8 cellular contexts compared by ENCODE assay signal in the genomic region with DNA sequence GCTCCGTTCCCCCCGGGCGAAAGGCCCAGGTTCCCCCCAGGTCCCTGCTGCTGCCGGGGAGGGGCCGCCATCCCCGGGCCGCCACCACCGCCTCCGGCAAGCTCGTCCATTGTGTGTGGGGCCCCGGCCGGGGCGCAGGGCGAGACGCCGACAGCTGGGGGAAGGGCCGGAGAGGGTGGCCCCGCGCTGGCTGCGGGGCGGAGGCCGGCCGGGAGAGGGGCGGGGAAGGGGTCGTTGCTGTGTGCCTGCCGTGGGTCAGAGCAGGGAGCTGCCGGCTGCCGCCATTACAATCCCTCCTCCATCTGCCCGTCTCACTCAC. TPM values are rescaled to one million over a fixed set of nuclear protein-coding genes. Genes with fewer than 3 reads are reported as not detected.
A peak's percentile ranks its signal among the peaks of the same experiment; 100 is the strongest.
DNase-seq lines count a peak whose midpoint lies in the region; ATAC-seq and TF ChIP-seq lines count a peak whose summit lies in the region.

Gene STRN3 (minus strand): TSS at position 304 of the 319 bp plus-strand sequence. CDS start 194 bp downstream, at position 110.

- H4K20me1 ChIP-seq in OCI-LY1 (ENCODE audit: insufficient read depth, low read length): no peaks in the 10 kb centered on the region

- peak within 1 kb of the TSS; percentile 91 to 98 (median 95) for H3K27ac Mint-ChIP-seq in naive thymus-derived CD8-positive, alpha-beta T cell

- H3K27me3 ChIP-seq in OCI-LY1 (ENCODE audit: insufficient read depth, low read length): no peaks in the 10 kb centered on the region

- no peak for DNase-seq in naive thymus-derived CD8-positive, alpha-beta T cell
- DNase-seq in GM10266 (ENCODE audit: extremely low spot score) (no peak), globus pallidus (ENCODE audit: low spot score) (no peak), T1000 (lab: John Stamatoyannopoulos, UW) (no peak)

- in situ Hi-C loops in endometrial microvascular endothelial cells (cut with HindIII; ENCODE audit: inconsistent ontology term, low pct_unique_long_range_greater_than_20kb, low sequenced_read_pairs): no loop called here

- H3K9ac ChIP-seq in OCI-LY1 (ENCODE audit: low read length): peak within 1 kb of the TSS; percentile 98

- peaks cover 39 to 62% (median 57%) of the 10 kb centered on the region in 4 donors for H3K4me1 Mint-ChIP-seq in naive thymus-derived CD8-positive, alpha-beta T cell

- peaks cover 48% of the 10 kb centered on the region for H3K79me2 ChIP-seq in OCI-LY1 (ENCODE audit: insufficient read depth, low read length)

- peak in 1 of 2 donors; percentile 31 for ATAC-seq in naive thymus-derived CD8-positive, alpha-beta T cell
- ATAC-seq in GM18907 (IDR thresholded peaks at IDR 0.05; ENCODE audit: unreplicated experiment): no peak

- POLR2A ChIA-PET in naive thymus-derived CD8-positive, alpha-beta T cell (lab: Charles Lee): interaction anchor here (0.7 to 5.4 kb wide), 11 partner anchors 8 to 1051 kb away, joined by 3 to 59 read pairs (median 3); partner anchors contain the start of genes ARHGAP5, DTD2, HEATR5A and HECTD1

- peak within 1 kb of the TSS; percentile 97 for H3K4me2 ChIP-seq in OCI-LY1 (ENCODE audit: low read length)

- H3K4me3 Mint-ChIP-seq in naive thymus-derived CD8-positive, alpha-beta T cell: peak within 1 kb of the TSS; percentile 89 to 99 (median 96)

- H2AFZ ChIP-seq in OCI-LY1 (ENCODE audit: low read length): no peak within 1 kb of the TSS

- H3K9me3 ChIP-seq in OCI-LY1 (ENCODE audit: low read length): no peaks in the 10 kb centered on the region

- no peaks in the 10 kb centered on the region for H3K9me2 ChIP-seq in OCI-LY1 (ENCODE audit: low read depth, low read length)

- H3K4me3 ChIP-seq in GM08714 (ENCODE audit: low read length) (peak within 1 kb of the TSS; percentile 94), OCI-LY1 (ENCODE audit: low read depth, low read length, poor library complexity, severe bottlenecking) (peak within 1 kb of the TSS; percentile 95)

- H3F3A ChIP-seq in OCI-LY1 (ENCODE audit: insufficient read depth, low read length): no peaks in the 10 kb centered on the region

- TF ChIP-seq CTCF in OCI-LY1 (IDR thresholded peaks at IDR 0.05; ENCODE audit: low read length): no peak
- no peak for TF ChIP-seq CTCF in GM10266 (IDR thresholded peaks at IDR 0.05; ENCODE audit: control insufficient read depth, insufficient read depth, low read depth, missing control alignments)

- no peaks in the 10 kb centered on the region for H3K27me3 Mint-ChIP-seq in naive thymus-derived CD8-positive, alpha-beta T cell

- H3K36me3 Mint-ChIP-seq in naive thymus-derived CD8-positive, alpha-beta T cell: peaks cover 0 to 10% (median 0%) of the 10 kb centered on the region in 3 donors

- peaks cover 33% of the 10 kb centered on the region for H3K4me1 ChIP-seq in OCI-LY1 (ENCODE audit: insufficient read depth, low read length, severe bottlenecking)

- H3K36me3 ChIP-seq in OCI-LY1 (ENCODE audit: insufficient read depth, low read length): peaks cover 22% of the 10 kb centered on the region

- H3K27ac ChIP-seq in OCI-LY1 (ENCODE audit: low read depth, low read length, poor library complexity, severe bottlenecking): peak within 1 kb of the TSS; percentile 72

- H3K9me3 Mint-ChIP-seq in naive thymus-derived CD8-positive, alpha-beta T cell: no peaks in the 10 kb centered on the region

RNA-seq across cellular contexts. Expression of gene STRN3, which starts in this region (rescaled TPM):
- total RNA-seq in endometrial microvascular endothelial cells (ENCODE audit: inconsistent ontology term): 39.6 TPM
- 10 to 100 TPM; 23.3 to 26.8 TPM for total RNA-seq in naive thymus-derived CD8-positive, alpha-beta T cell
- 1 to 10 TPM; 3.0 to 4.8 (median 3.2) TPM for polyA plus RNA-seq in naive thymus-derived CD8-positive, alpha-beta T cell
